ENCODE assay signal across 25 cellular contexts in the genomic region with DNA sequence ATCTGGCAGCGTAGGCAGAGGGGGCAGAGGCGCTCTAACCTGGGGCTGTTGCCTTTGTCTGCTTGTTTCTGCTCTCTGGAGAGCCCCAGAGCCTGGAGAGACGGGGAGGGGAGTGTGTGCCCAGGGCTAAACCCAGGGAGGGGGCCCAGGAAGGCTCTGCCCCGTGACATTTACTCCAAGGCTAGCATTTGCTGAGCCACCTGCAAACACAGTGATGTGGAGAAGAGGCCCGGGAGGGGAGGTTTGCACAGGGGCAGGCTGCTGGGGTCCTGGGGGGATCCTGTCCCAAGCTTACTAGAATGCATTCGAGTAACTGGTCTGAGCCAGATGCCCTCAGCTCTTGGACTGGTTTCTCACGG. TPM values are rescaled to one million over a fixed set of nuclear protein-coding genes. Genes with fewer than 3 reads are reported as not detected.
DNase-seq lines count a peak whose midpoint lies in the region; ATAC-seq and TF ChIP-seq lines count a peak whose summit lies in the region.
"Had no signal": no experiment of that assay in that cellular context is flagged by ENCODE, and none has a peak within 500 bp of the region (broad histone marks: within the 10 kb centered on the region; RNA-seq: fewer than 3 reads in every experiment).

No MANE protein-coding gene starts in this region.

- H3K4me1 ChIP-seq in BLaER1 (peaks cover 58% of the 10 kb centered on the region), sigmoid colon (peaks cover 0 to under 1% (median 0%) of the 10 kb centered on the region in 4 donors), SK-N-SH (ENCODE audit: control insufficient read depth in 1 of 2, insufficient read depth in 2 of 2, low read depth in 1 of 2, low read length in 1 of 2) (peaks cover 0 to 40% of the 10 kb centered on the region in 2 experiments; a peak in 1 of 4 replicates)

- TF ChIP-seq POLR2A in sigmoid colon (IDR thresholded peaks at IDR 0.05), result no peak

- no peak overlapping the region for H3K27ac Mint-ChIP-seq in chondrocyte (ENCODE audit: unreplicated experiment)
- H3K27ac Mint-ChIP-seq in nephron, result peak overlapping the region in 2 of 3 experiments; percentile 45 to 90
- H3K27ac Mint-ChIP-seq: CD4-positive, CD25-positive, alpha-beta regulatory T cell; GM23338 had no signal

- CTCF ChIA-PET in SK-N-SH (lab: Yijun Ruan, JAX), result interaction anchor here (0.8 kb wide), 1 partner anchor 26 kb away, joined by 3 read pairs; no protein-coding TSS in a partner anchor

- H3K27me3 ChIP-seq in BLaER1 (no peaks in the 10 kb centered on the region; the same call in 1 of the 2 replicates), sigmoid colon (peaks cover 0 to 3% (median 0%) of the 10 kb centered on the region in 3 donors), SK-N-SH (ENCODE audit: insufficient read depth) (no peaks in the 10 kb centered on the region)
- H3K27me3 ChIP-seq: BE2C, SJSA1 had no signal

- H3K27me3 Mint-ChIP-seq in chondrocyte (ENCODE audit: low read depth) (no peaks in the 10 kb centered on the region), nephron (ENCODE audit: low read depth) (peaks cover 14% of the 10 kb centered on the region)

- no peak for TF ChIP-seq RAD21 in SK-N-SH (IDR thresholded peaks at IDR 0.05; ENCODE audit: low read length)

- H3K9me2 ChIP-seq in SK-N-SH, result no peaks in the 10 kb centered on the region

- POLR2A ChIA-PET in SK-N-SH (lab: Yijun Ruan, JAX), result no interaction called here

- TF ChIP-seq EP300 in sigmoid colon (IDR thresholded peaks at IDR 0.05), result no peak
- no peak for TF ChIP-seq EP300 in SK-N-SH (IDR thresholded peaks at IDR 0.05; ENCODE audit: borderline replicate concordance in 1 of 2, low read depth in 1 of 2, low read length in 1 of 2)

- H3K9me3 ChIP-seq in BLaER1, result no peaks in the 10 kb centered on the region
- H3K9me3 ChIP-seq in sigmoid colon, result no peaks in the 10 kb centered on the region
- H3K9me3 ChIP-seq in SK-N-SH, result no peaks in the 10 kb centered on the region
- H3K9me3 ChIP-seq: BE2C, HAP-1, SJSA1 had no signal

- no peak overlapping the region for H3K4me3 Mint-ChIP-seq in chondrocyte (ENCODE audit: unreplicated experiment)
- H3K4me3 Mint-ChIP-seq in nephron, result peak overlapping the region in 2 of 3 experiments; percentile 17 to 18
- H3K4me3 Mint-ChIP-seq: CD4-positive, CD25-positive, alpha-beta regulatory T cell; GM23338 had no signal

- no peak overlapping the region for H2AFZ ChIP-seq in SK-N-SH (ENCODE audit: low read depth)
- H2AFZ ChIP-seq: GM23338 had no signal

- H3K9me3 Mint-ChIP-seq in chondrocyte (ENCODE audit: low read depth) (no peaks in the 10 kb centered on the region), nephron (no peaks in the 10 kb centered on the region)
- H3K9me3 Mint-ChIP-seq: GM23338 had no signal

- DNase-seq in chondrocyte (ENCODE audit: low spot score) (peak; percentile 53), posterior vena cava (ENCODE audit: low spot score) (peak; percentile 42), sigmoid colon (no peak), SK-N-SH (no peak), T-helper 9 cell (no peak)
- DNase-seq: 8988T; ACHN; BE2C; CD4-positive, CD25-positive, alpha-beta regulatory T cell; DMS153; DND-41; KBM-7; MV-4-11; NCI-H1105; NCI-H2029 treated with DMSO at 0.1 percent for 48 hours; NCI-H2227 treated with DMSO at 0.1 percent for 48 hours; NCI-H526 treated with DMSO at 0.1 percent for 48 hours; RPMI8226 had no signal

- 77 to 86% methylated on average over 7 of the region's 7 CpGs for WGBS in sigmoid colon, 2 donors
- WGBS in SK-N-SH (ENCODE audit: low lambda C conversion rate), result 39% methylated on average over 6 of the region's 7 CpGs

- H3K79me2 ChIP-seq in SK-N-SH (ENCODE audit: insufficient read depth), result no peaks in the 10 kb centered on the region

- TF ChIP-seq CTCF in chondrocyte (IDR thresholded peaks at IDR 0.05) (no peak), nephron (IDR thresholded peaks at IDR 0.05; ENCODE audit: unreplicated experiment in 3 of 3) (no peak), sigmoid colon (IDR thresholded peaks at IDR 0.05) (no peak), SK-N-SH (IDR thresholded peaks at IDR 0.05) (no peak)

- H4K20me1 ChIP-seq in BLaER1 (no peaks in the 10 kb centered on the region), SK-N-SH (ENCODE audit: insufficient read depth) (no peaks in the 10 kb centered on the region)

- H3K4me2 ChIP-seq in BLaER1 (peak overlapping the region; percentile 87), SK-N-SH (no peak overlapping the region)
- H3K4me2 ChIP-seq: GM23338 had no signal

- intact Hi-C loops in posterior vena cava (cut with DNase I) (no loop called here), sigmoid colon (cut with DNase I) (no loop called here)

- H3K36me3 ChIP-seq in BLaER1 (no peaks in the 10 kb centered on the region), sigmoid colon (no peaks in the 10 kb centered on the region), SK-N-SH (replicated peaks in 1 of 2; ENCODE audit: control insufficient read depth in 1 of 2, insufficient read depth in 2 of 2, low read length in 1 of 2) (no peaks in the 10 kb centered on the region)
- H3K36me3 ChIP-seq: HAP-1 had no signal

- H3K4me1 Mint-ChIP-seq in chondrocyte (ENCODE audit: low read depth), result peaks cover 17% of the 10 kb centered on the region
- H3K4me1 Mint-ChIP-seq in nephron, result peaks cover 61% of the 10 kb centered on the region
- H3K4me1 Mint-ChIP-seq: CD4-positive, CD25-positive, alpha-beta regulatory T cell had no signal

- H3K9ac ChIP-seq in BLaER1 (no peak overlapping the region), SK-N-SH (no peak overlapping the region)

- no peaks in the 10 kb centered on the region for H3F3A ChIP-seq in SK-N-SH (replicated peaks; ENCODE audit: insufficient read depth)

- no peak for ATAC-seq in HG03280 (IDR thresholded peaks at IDR 0.05; ENCODE audit: unreplicated experiment)
- ATAC-seq: GM23338 had no signal

- H3K4me3 ChIP-seq in BLaER1 (no peak overlapping the region), sigmoid colon (no peak overlapping the region), SK-N-SH (ENCODE audit: low read depth in 2 of 2, low read length in 1 of 2) (no peak overlapping the region)
- H3K4me3 ChIP-seq: GM23338, HAP-1, SJSA1 had no signal

- H3K27ac ChIP-seq in BLaER1 (no peak overlapping the region), sigmoid colon (no peak overlapping the region), SK-N-SH (ENCODE audit: low read depth in 2 of 2, low read length in 1 of 2) (no peak overlapping the region)
- H3K27ac ChIP-seq: SJSA1 had no signal

- no peaks in the 10 kb centered on the region for H3K36me3 Mint-ChIP-seq in chondrocyte (ENCODE audit: low read depth)
- H3K36me3 Mint-ChIP-seq in nephron (ENCODE audit: low read depth), result no peaks in the 10 kb centered on the region
- H3K36me3 Mint-ChIP-seq: CD4-positive, CD25-positive, alpha-beta regulatory T cell had no signal

TF ChIP-seq in SK-N-SH, 30 proteins besides CTCF, POLR2A, EP300 and RAD21:
- TF ChIP-seq MEF2A (IDR thresholded peaks at IDR 0.05; ENCODE audit: borderline replicate concordance, low read depth), result no peak
- no peak for TF ChIP-seq JUND (IDR thresholded peaks at IDR 0.05)
- no peak for TF ChIP-seq ELF1 (IDR thresholded peaks at IDR 0.05)
- no peak for TF ChIP-seq SMC3 (IDR thresholded peaks at IDR 0.05; ENCODE audit: low read depth, low read length)
- no peak for TF ChIP-seq GABPA (IDR thresholded peaks at IDR 0.05; ENCODE audit: low read depth)
- no peak for TF ChIP-seq FOXJ3 (CRISPR knock-in tag; IDR thresholded peaks at IDR 0.05)
- no peak for TF ChIP-seq FOXM1 (IDR thresholded peaks at IDR 0.05; ENCODE audit: low read depth)
- TF ChIP-seq TCF12 (IDR thresholded peaks at IDR 0.05), result no peak
- TF ChIP-seq SIN3A (IDR thresholded peaks at IDR 0.05; ENCODE audit: borderline replicate concordance, low read depth, low read length), result no peak
TF ChIP-seq in SK-N-SH: peak in this region for 0.

RNA-seq across cellular contexts. Expression of a gene that starts 11.9 kb away (rescaled TPM):
- total RNA-seq in chondrocyte (not detected in 3 replicates), posterior vena cava (10 to 100 TPM; 56.2 to 99.4 TPM), sigmoid colon (100 to 1,000 TPM in 1 of 4 donors, 10 to 100 TPM in 3; 28.0 to 168 (median 36.6) TPM)
- polyA plus RNA-seq in sigmoid colon (10 to 100 TPM in 1 of 3 donors, 1 to 10 TPM in 2; 3.5 to 18.0 (median 7.8) TPM), SK-N-SH (2012; rRNA removed) (not detected in 2 replicates)
- not detected in 2 replicates for polyA plus RNA-seq in SK-N-SH (2012; cell fraction: cytosol; rRNA removed)
- polyA plus RNA-seq in SK-N-SH (2012; cell fraction: nucleus; rRNA removed), result not detected in 2 replicates
- total RNA-seq: GM23338, MCF 10A had no signal
- polyA plus RNA-seq: CD4-positive, CD25-positive, alpha-beta regulatory T cell; GM23338 had no signal

Comparison
In these comparisons a context has a peak if more than half of its experiments do, and no peak if none do; other contexts are left out.
1. DNase-seq: peak in chondrocyte (single experiment) and posterior vena cava (single experiment); none in sigmoid colon (single experiment), SK-N-SH (single experiment) and T-helper 9 cell (single experiment).
2. RNA of a gene that starts 11.9 kb away (total RNA-seq): 56.2 to 99.4 TPM in posterior vena cava and 28.0 to 168 TPM in sigmoid colon; not detected in chondrocyte; every median in the first group is over 10 times any median in the second.